1 cellular context compared by ENCODE assay signal in the genomic region with DNA sequence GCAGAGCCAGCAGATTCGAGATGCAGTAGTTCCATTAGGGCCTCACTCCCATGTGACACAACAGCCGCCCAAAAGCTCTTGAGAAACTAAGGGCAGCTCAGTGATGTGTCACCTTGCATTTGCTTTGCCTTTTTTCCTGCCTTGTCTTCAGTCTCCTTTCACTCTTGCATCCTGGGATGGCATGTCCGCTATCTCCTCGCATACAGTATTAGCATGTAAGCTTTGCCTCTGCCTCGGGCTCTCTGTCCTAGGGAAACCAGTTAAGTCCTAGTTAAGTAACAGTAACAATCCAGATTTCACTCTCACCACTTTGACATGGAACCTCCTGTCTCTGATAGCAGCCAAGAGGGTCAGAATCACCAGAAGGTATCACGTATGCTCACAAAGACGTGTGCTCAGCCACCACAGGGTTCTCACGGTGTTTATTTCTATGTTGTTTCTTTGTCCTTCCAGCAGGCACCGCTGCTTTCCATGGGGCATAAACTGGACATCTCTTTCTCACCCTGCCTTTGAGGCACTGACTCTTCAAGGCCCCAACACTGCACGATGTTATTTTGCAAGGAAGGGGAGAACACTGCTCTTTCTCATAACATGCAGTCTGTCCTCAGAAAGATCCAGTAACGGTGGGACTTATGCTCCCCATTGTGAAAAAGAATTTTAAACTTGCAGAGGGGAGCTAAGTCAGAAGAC.
TF ChIP-seq lines count a peak whose summit lies in the region.

No MANE protein-coding gene starts in this region.

TF ChIP-seq in HepG2, 621 proteins besides CTCF, POLR2A, EP300 and RAD21:
- no peak for TF ChIP-seq CHD2 (IDR thresholded peaks at IDR 0.05; ENCODE audit: low read depth, low read length)
- TF ChIP-seq ZNF616 (CRISPR knock-in tag; IDR thresholded peaks at IDR 0.05; ENCODE audit: low read depth) = no peak
- TF ChIP-seq POGZ (CRISPR knock-in tag; IDR thresholded peaks at IDR 0.05) = no peak
- no peak for TF ChIP-seq PBX2 (CRISPR knock-in tag; IDR thresholded peaks at IDR 0.05)
- no peak for TF ChIP-seq DPF2 (CRISPR knock-in tag; IDR thresholded peaks at IDR 0.05; ENCODE audit: borderline replicate concordance, low read depth)
- no peak for TF ChIP-seq CBX2 (IDR thresholded peaks at IDR 0.05; ENCODE audit: low read depth, low read length)
- TF ChIP-seq CBX2 (CRISPR knock-in tag; IDR thresholded peaks at IDR 0.05; ENCODE audit: low read depth) = no peak
- no peak for TF ChIP-seq ZBTB7B (CRISPR knock-in tag; IDR thresholded peaks at IDR 0.05)
- no peak for TF ChIP-seq KLF6 (CRISPR knock-in tag; IDR thresholded peaks at IDR 0.05)
- no peak for TF ChIP-seq SRSF1 (optimal IDR thresholded peaks at IDR 0.05; ENCODE audit: low read depth, low read length)
- TF ChIP-seq KAT7 (CRISPR knock-in tag; IDR thresholded peaks at IDR 0.05; ENCODE audit: borderline replicate concordance) = no peak
- TF ChIP-seq, protein P1, sequence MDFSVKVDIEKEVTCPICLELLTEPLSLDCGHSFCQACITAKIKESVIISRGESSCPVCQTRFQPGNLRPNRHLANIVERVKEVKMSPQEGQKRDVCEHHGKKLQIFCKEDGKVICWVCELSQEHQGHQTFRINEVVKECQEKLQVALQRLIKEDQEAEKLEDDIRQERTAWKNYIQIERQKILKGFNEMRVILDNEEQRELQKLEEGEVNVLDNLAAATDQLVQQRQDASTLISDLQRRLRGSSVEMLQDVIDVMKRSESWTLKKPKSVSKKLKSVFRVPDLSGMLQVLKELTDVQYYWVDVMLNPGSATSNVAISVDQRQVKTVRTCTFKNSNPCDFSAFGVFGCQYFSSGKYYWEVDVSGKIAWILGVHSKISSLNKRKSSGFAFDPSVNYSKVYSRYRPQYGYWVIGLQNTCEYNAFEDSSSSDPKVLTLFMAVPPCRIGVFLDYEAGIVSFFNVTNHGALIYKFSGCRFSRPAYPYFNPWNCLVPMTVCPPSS (IDR thresholded peaks at IDR 0.05) = no peak
- no peak for TF ChIP-seq ZNF17 (CRISPR knock-in tag; IDR thresholded peaks at IDR 0.05)
- TF ChIP-seq ZNF407 (CRISPR knock-in tag; IDR thresholded peaks at IDR 0.05; ENCODE audit: not compliant biosample characterization) = no peak
- no peak for TF ChIP-seq ZNF232 (CRISPR knock-in tag; IDR thresholded peaks at IDR 0.05; ENCODE audit: borderline replicate concordance)
- TF ChIP-seq MTA3 (CRISPR knock-in tag; IDR thresholded peaks at IDR 0.05) = no peak
- TF ChIP-seq, protein P2, sequence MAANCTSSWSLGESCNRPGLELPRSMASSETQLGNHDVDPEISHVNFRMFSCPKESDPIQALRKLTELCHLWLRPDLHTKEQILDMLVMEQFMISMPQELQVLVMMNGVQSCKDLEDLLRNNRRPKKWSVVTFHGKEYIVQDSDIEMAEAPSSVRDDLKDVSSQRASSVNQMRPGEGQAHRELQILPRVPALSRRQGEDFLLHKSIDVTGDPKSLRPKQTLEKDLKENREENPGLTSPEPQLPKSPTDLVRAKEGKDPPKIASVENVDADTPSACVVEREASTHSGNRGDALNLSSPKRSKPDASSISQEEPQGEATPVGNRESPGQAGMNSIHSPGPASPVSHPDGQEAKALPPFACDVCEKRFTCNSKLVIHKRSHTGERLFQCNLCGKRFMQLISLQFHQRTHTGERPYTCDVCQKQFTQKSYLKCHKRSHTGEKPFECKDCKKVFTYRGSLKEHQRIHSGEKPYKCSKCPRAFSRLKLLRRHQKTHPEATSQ (CRISPR knock-in tag; IDR thresholded peaks at IDR 0.05; ENCODE audit: borderline replicate concordance) = no peak
- TF ChIP-seq MAX (IDR thresholded peaks at IDR 0.05) = no peak
- TF ChIP-seq MAFG (CRISPR knock-in tag; IDR thresholded peaks at IDR 0.05) = no peak
- TF ChIP-seq ZMAT3 (CRISPR knock-in tag; conservative IDR thresholded peaks at IDR 0.05) = no peak
- no peak for TF ChIP-seq ZNF33A (CRISPR knock-in tag; IDR thresholded peaks at IDR 0.05; ENCODE audit: borderline replicate concordance)
